4 cellular contexts compared by ENCODE assay signal in genomic region chr9:87937875-87938274, GRCh38. TPM values are rescaled to one million over a fixed set of nuclear protein-coding genes. Genes with fewer than 3 reads are reported as not detected.
"Had no signal": no experiment of that assay in that cellular context is flagged by ENCODE, and none has a peak within 500 bp of the region (broad histone marks: within the 10 kb centered on the region; RNA-seq: fewer than 3 reads in every experiment).

No MANE protein-coding gene starts in this region.

RNA-seq across cellular contexts. Expression of gene SPATA31C1, which starts 20.1 kb away (rescaled TPM):
- total RNA-seq: LHCN-M2, M059J, MCF 10A, NCI-H460 had no signal

RNA-seq across cellular contexts. Expression of gene SPATA31E1, which starts 55.2 kb away (rescaled TPM):
- total RNA-seq: LHCN-M2, M059J, MCF 10A, NCI-H460 had no signal
